In the genomic region with DNA sequence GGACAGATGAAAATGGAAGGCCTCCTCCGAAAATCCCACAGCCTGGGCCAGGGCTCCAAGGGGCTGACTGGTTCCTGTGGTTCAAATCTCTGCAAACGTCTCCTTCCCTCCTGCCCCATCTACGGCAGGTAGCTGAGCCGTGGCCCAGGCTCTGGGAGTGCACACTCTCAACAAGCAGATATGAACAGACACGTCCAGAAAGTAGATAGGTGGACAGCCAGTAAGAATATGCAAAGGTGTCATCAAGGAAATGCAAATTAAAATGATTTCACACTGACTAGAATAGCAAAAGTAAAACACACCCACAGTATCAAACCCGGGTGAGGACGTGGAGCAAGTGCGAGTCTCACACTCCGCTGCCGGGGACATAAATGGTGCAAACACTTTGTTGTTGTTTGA, we compare ENCODE assay signal across 14 cellular contexts.
A peak's percentile ranks its signal among the peaks of the same experiment; 100 is the strongest.
DNase-seq lines count a peak whose midpoint lies in the region; ATAC-seq and TF ChIP-seq lines count a peak whose summit lies in the region.
"Had no signal": no experiment of that assay in that cellular context is flagged by ENCODE, and none has a peak within 500 bp of the region (broad histone marks: within the 10 kb centered on the region; RNA-seq: fewer than 3 reads in every experiment).

No MANE protein-coding gene starts in this region.

- intact Hi-C loops in Panc1 (cut with micrococcal nuclease; ENCODE audit: unreplicated experiment): no loop called here
- intact Hi-C loops in thyroid gland (cut with DNase I): no loop called here

- H3K27ac ChIP-seq in Panc1 (ENCODE audit: low read length) (peak overlapping the region; percentile 63), epithelial cell of prostate (peak overlapping the region; percentile 93), muscle layer of colon (ENCODE audit: low read depth, low read length) (peak overlapping the region; percentile 73), thyroid gland (peak overlapping the region in 2 of 3 donors; percentile 59 to 84)
- H3K27ac ChIP-seq: HL-60 had no signal

- POLR2A ChIA-PET in Panc1 (lab: Charles Lee): interaction anchor here (0.5 to 0.7 kb wide), 2 partner anchors 8 to 97 kb away, joined by 3 to 6 read pairs; no protein-coding TSS in a partner anchor

- no peaks in the 10 kb centered on the region for H3K9me3 ChIP-seq in Panc1 (ENCODE audit: control insufficient read depth, insufficient read depth, low read depth, low read length)
- no peaks in the 10 kb centered on the region for H3K9me3 ChIP-seq in muscle layer of colon (ENCODE audit: low read length)
- no peaks in the 10 kb centered on the region for H3K9me3 ChIP-seq in thyroid gland

- TF ChIP-seq CTCF in Panc1 (IDR thresholded peaks at IDR 0.05) (no peak), thyroid gland (IDR thresholded peaks at IDR 0.05) (no peak)

- H3K9ac ChIP-seq in muscle layer of colon (ENCODE audit: low read length): peak overlapping the region; percentile 12

- peak; percentile 38; the same call in 1 of the 2 replicates for ATAC-seq in Panc1
- no peak for ATAC-seq in HG02678 (IDR thresholded peaks at IDR 0.05; ENCODE audit: unreplicated experiment)
- ATAC-seq: activated CD8-positive, alpha-beta T cell treated with anti-CD3 and anti-CD28 coated beads, Interleukin-2, amount 10 ng/mL, durations not matched to agents 7 days and 5 days had no signal

- H3K36me3 ChIP-seq in Panc1 (ENCODE audit: control insufficient read depth, insufficient read depth, low read length): no peaks in the 10 kb centered on the region
- H3K36me3 ChIP-seq in muscle layer of colon (ENCODE audit: insufficient read depth, low read length): no peaks in the 10 kb centered on the region
- H3K36me3 ChIP-seq in thyroid gland: no peaks in the 10 kb centered on the region

- no peak for DNase-seq in Panc1 (ENCODE audit: low read depth, low spot score)
- no peak for DNase-seq in epithelial cell of prostate (ENCODE audit: low read depth, low spot score)
- DNase-seq in thyroid gland: no peak
- no peak for DNase-seq in central memory CD4-positive, alpha-beta T cell
- DNase-seq in medulla oblongata (ENCODE audit: extremely low spot score): no peak
- DNase-seq in NCI-H510A (lab: John Stamatoyannopoulos, UW): no peak
- DNase-seq: activated CD8-positive, alpha-beta T cell treated with anti-CD3 and anti-CD28 coated beads, Interleukin-2, amount 10 ng/mL, durations not matched to agents 7 days and 5 days; CD4-positive, alpha-beta T cell; NCI-H1048; NCI-H2227 treated with DMSO at 0.1 percent for 48 hours; small intestine had no signal

- in situ Hi-C loops in Panc1 (cut with HindIII; ENCODE audit: low pct_unique_long_range_greater_than_20kb, low sequenced_read_pairs): no loop called here

- TF ChIP-seq POLR2A in thyroid gland (IDR thresholded peaks at IDR 0.05): no peak

- no TSS peak for BruUV-seq in Panc1 (replicated peaks; lab: Mats Ljungman, UMichigan)

- 74 to 93% methylated on average over 10 of the region's 10 CpGs for WGBS in thyroid gland, 2 donors

- H3K4me3 ChIP-seq in Panc1 (ENCODE audit: low read depth in 2 of 2, low read length in 2 of 2) (no peak overlapping the region), muscle layer of colon (ENCODE audit: low read depth in 1 of 2, low read length in 2 of 2) (no peak overlapping the region), thyroid gland (replicated peaks in 1 of 3) (no peak overlapping the region)

- CTCF ChIA-PET in Panc1 (lab: Charles Lee): no interaction called here

- H3K4me1 ChIP-seq in Panc1 (ENCODE audit: control insufficient read depth, insufficient read depth, low read length): peaks cover 48% of the 10 kb centered on the region
- peaks cover 56% of the 10 kb centered on the region for H3K4me1 ChIP-seq in muscle layer of colon (ENCODE audit: insufficient read depth, low read length)
- H3K4me1 ChIP-seq in thyroid gland: peaks cover 6 to 36% of the 10 kb centered on the region in 2 donors

- H3K27me3 ChIP-seq in Panc1 (ENCODE audit: control insufficient read depth, insufficient read depth, low read length) (no peaks in the 10 kb centered on the region), muscle layer of colon (ENCODE audit: control insufficient read depth in 1 of 2, insufficient read depth in 2 of 2, low read length in 2 of 2) (no peaks in the 10 kb centered on the region), thyroid gland (no peaks in the 10 kb centered on the region)
